ENCODE assay signal across 8 cellular contexts in the genomic region with DNA sequence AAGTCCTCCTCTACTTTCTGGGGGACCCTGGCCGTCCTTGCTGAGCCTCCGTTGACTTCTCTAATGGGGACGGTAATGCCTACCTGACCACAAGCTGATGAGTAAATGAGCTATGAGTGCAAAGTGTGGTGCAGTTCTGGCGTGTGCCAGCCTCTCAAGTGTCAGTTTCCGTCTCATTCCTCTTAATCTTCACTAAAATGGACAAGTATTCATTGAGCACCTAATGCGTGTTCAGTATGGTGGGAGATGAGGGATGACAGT. TPM values are rescaled to one million over a fixed set of nuclear protein-coding genes. Genes with fewer than 3 reads are reported as not detected.
DNase-seq lines count a peak whose midpoint lies in the region; ATAC-seq and TF ChIP-seq lines count a peak whose summit lies in the region.

No MANE protein-coding gene starts in this region.

- peaks cover 24 to 41% (median 33%) of the 10 kb centered on the region in 4 donors for H3K4me1 ChIP-seq in upper lobe of left lung

- TF ChIP-seq POLR2A in upper lobe of left lung (IDR thresholded peaks at IDR 0.05) (no peak), erythroblast (IDR thresholded peaks at IDR 0.05; ENCODE audit: low read length) (no peak)

- TF ChIP-seq EP300 in upper lobe of left lung (IDR thresholded peaks at IDR 0.05): no peak

- TF ChIP-seq CTCF in astrocyte of the cerebellum (IDR thresholded peaks at IDR 0.05; ENCODE audit: low read depth, low read length, missing control alignments): no peak
- no peak for TF ChIP-seq CTCF in upper lobe of left lung (IDR thresholded peaks at IDR 0.05)

- H3K4me1 Mint-ChIP-seq in memory B cell: peaks cover 38% of the 10 kb centered on the region

- H3K36me3 ChIP-seq in upper lobe of left lung: no peaks in the 10 kb centered on the region

- H3K27me3 Mint-ChIP-seq in memory B cell: no peaks in the 10 kb centered on the region

- H3K27me3 ChIP-seq in upper lobe of left lung: no peaks in the 10 kb centered on the region

- no peaks in the 10 kb centered on the region for H3K9me3 Mint-ChIP-seq in memory B cell

- H3K4me3 Mint-ChIP-seq in memory B cell: peak overlapping the region; percentile 96

- peak; percentile 72 for DNase-seq in Daoy (ENCODE audit: low read depth)
- peak; percentile 52 for DNase-seq in LHCN-M2 (ENCODE audit: low read depth)
- no peak for DNase-seq in astrocyte of the cerebellum (ENCODE audit: low read depth)
- no peak for DNase-seq in memory B cell (ENCODE audit: low spot score in 2 of 2)
- no peak for DNase-seq in upper lobe of left lung
- no peak for DNase-seq in erythroblast (lab: John Stamatoyannopoulos, UW)
- DNase-seq in COLO668 (lab: John Stamatoyannopoulos, UW; ENCODE audit: unreplicated experiment): no peak

- WGBS in upper lobe of left lung, 2 donors: 23 to 29% methylated on average over 6 of the region's 6 CpGs

- ATAC-seq in memory B cell (ENCODE audit: low read depth): no peak
- no peak for ATAC-seq in upper lobe of left lung (ENCODE audit: low FRiP score in 2 of 2)
- no peak for ATAC-seq in GM18873 (IDR thresholded peaks at IDR 0.05; ENCODE audit: low FRiP score, unreplicated experiment)

- peak overlapping the region; percentile 89 for H3K4me3 ChIP-seq in astrocyte of the cerebellum (ENCODE audit: low read depth, low read length)
- H3K4me3 ChIP-seq in upper lobe of left lung: peak overlapping the region; percentile 69 to 73 (median 72)

- in situ Hi-C loops in astrocyte of the cerebellum (cut with HindIII; ENCODE audit: low sequenced_read_pairs): no loop called here

- H3K27ac Mint-ChIP-seq in memory B cell: peak overlapping the region; percentile 95

- H3K27ac ChIP-seq in upper lobe of left lung: peak overlapping the region; percentile 97 to 99 (median 98)

- H3K9me3 ChIP-seq in upper lobe of left lung: no peaks in the 10 kb centered on the region

- peaks cover 2% of the 10 kb centered on the region for H3K36me3 Mint-ChIP-seq in memory B cell

RNA-seq across cellular contexts. Expression of gene HERPUD2, which starts 0.6 kb away (rescaled TPM):
- 17.1 and 20.9 TPM in 2 replicates for total RNA-seq in Daoy (2014; rRNA removed; shearing (Covaris generic))
- 25.7 and 28.6 TPM in 2 replicates for total RNA-seq in LHCN-M2 (2014; rRNA removed)
- 22.4 TPM for polyA plus RNA-seq in LHCN-M2 (2012)
- total RNA-seq in upper lobe of left lung: 10 to 100 TPM; 29.6 to 63.9 (median 42.2) TPM

Comparison
In these comparisons a context has a peak if more than half of its experiments do, and no peak if none do; other contexts are left out.
1. DNase-seq: peak in Daoy (single experiment) and LHCN-M2 (single experiment); none in astrocyte of the cerebellum (single experiment), memory B cell (0 of 2), upper lobe of left lung (0 of 2), erythroblast (0 of 2) and COLO668 (single experiment).